In the genomic region with DNA sequence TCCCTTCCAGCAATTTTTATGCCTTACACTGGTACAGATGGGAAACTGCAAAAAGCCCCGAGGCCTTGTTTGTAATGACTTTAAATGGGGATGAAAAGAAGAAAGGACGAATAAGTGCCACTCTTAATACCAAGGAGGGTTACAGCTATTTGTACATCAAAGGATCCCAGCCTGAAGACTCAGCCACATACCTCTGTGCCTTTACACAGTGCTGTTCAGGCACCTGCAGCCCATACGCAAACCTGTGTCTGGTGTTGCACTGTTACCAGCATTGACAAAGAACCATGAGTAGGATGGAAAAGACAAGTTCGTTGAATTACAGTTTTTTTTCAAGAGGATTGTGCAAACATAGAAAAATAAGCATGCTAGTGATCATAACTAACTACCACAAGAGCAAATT, we compare ENCODE assay signal across 22 cellular contexts.
DNase-seq lines count a peak whose midpoint lies in the region; ATAC-seq lines count a peak whose summit lies in the region.
"Had no signal": no experiment of that assay in that cellular context is flagged by ENCODE, and none has a peak within 500 bp of the region (broad histone marks: within the 10 kb centered on the region; RNA-seq: fewer than 3 reads in every experiment).

No MANE protein-coding gene starts in this region.

- H3K27ac Mint-ChIP-seq in activated naive CD4-positive, alpha-beta T cell treated with anti-CD3 and anti-CD28 coated beads for 36 hours = peak overlapping the region; percentile 84
- H3K27ac Mint-ChIP-seq in activated T-helper 2 cell treated with anti-CD3 and anti-CD28 coated beads, Interferon-gamma antibody, Interleukin-2, Interleukin-4, amounts not matched to agents 10 μg/mL and 5 μg/mL and 100 μg/mL, durations not matched to agents 14 hours and 24 hours and 36 hours = peak overlapping the region; percentile 45
- H3K27ac Mint-ChIP-seq in stimulated activated naive CD8-positive, alpha-beta T cell treated with anti-CD3 and anti-CD28 coated beads, Interleukin-15, amount 100 ng/mL, for 72 hours = peak overlapping the region in 1 of 2 donors; percentile 66
- H3K27ac Mint-ChIP-seq in immature natural killer cell = no peak overlapping the region
- H3K27ac Mint-ChIP-seq: nephron progenitor cell had no signal

- no peak for DNase-seq in activated naive CD4-positive, alpha-beta T cell treated with anti-CD3 and anti-CD28 coated beads for 36 hours
- no peak for DNase-seq in activated naive CD4-positive, alpha-beta T cell (lab: John Stamatoyannopoulos, UW)
- no peak for DNase-seq in activated T-helper 2 cell treated with anti-CD3 and anti-CD28 coated beads, Interferon-gamma antibody, Interleukin-2, Interleukin-4, amounts not matched to agents 10 μg/mL and 5 μg/mL and 100 μg/mL, durations not matched to agents 14 hours and 24 hours and 36 hours (ENCODE audit: low spot score)
- DNase-seq in stimulated activated naive CD8-positive, alpha-beta T cell treated with anti-CD3 and anti-CD28 coated beads, Interleukin-15, amount 100 ng/mL, for 72 hours = no peak
- no peak for DNase-seq in immature natural killer cell
- DNase-seq: activated gamma-delta T cell, cortex of kidney, foreskin keratinocyte, HCEC 1CT, heart right ventricle, KG1, mucosa of descending colon, NCI-H1436, NCI-H345, nephron progenitor cell, SW 1271, trophoblast cell had no signal

- H3K4me3 Mint-ChIP-seq in activated naive CD4-positive, alpha-beta T cell treated with anti-CD3 and anti-CD28 coated beads for 36 hours = peak overlapping the region; percentile 51
- peak overlapping the region; percentile 47 for H3K4me3 Mint-ChIP-seq in activated T-helper 2 cell treated with anti-CD3 and anti-CD28 coated beads, Interferon-gamma antibody, Interleukin-2, Interleukin-4, amounts not matched to agents 10 μg/mL and 5 μg/mL and 100 μg/mL, durations not matched to agents 14 hours and 24 hours and 36 hours (ENCODE audit: low read depth)
- peak overlapping the region; percentile 66 to 71 for H3K4me3 Mint-ChIP-seq in stimulated activated naive CD8-positive, alpha-beta T cell treated with anti-CD3 and anti-CD28 coated beads, Interleukin-15, amount 100 ng/mL, for 72 hours
- no peak overlapping the region for H3K4me3 Mint-ChIP-seq in immature natural killer cell
- H3K4me3 Mint-ChIP-seq: nephron progenitor cell had no signal

- no peaks in the 10 kb centered on the region for H3K36me3 ChIP-seq in KOPT-K1 (ENCODE audit: insufficient read depth, low read length)
- H3K36me3 ChIP-seq: ascending aorta; BLaER1 treated with 17β-estradiol and CSF1 and Interleukin-3, amounts not matched to agents 10 nM and 100 nM; esophagus muscularis mucosa; heart right ventricle had no signal

- no peak for ATAC-seq in stimulated activated naive CD8-positive, alpha-beta T cell treated with anti-CD3 and anti-CD28 coated beads, Interleukin-15, amount 100 ng/mL, for 72 hours
- ATAC-seq in HG02642 (IDR thresholded peaks at IDR 0.05; ENCODE audit: poor library complexity, unreplicated experiment) = no peak
- ATAC-seq: foreskin keratinocyte, heart right ventricle, mucosa of descending colon had no signal

- no peaks in the 10 kb centered on the region for H3K36me3 Mint-ChIP-seq in activated naive CD4-positive, alpha-beta T cell treated with anti-CD3 and anti-CD28 coated beads for 36 hours (ENCODE audit: low read depth)
- H3K36me3 Mint-ChIP-seq in activated T-helper 2 cell treated with anti-CD3 and anti-CD28 coated beads, Interferon-gamma antibody, Interleukin-2, Interleukin-4, amounts not matched to agents 10 μg/mL and 5 μg/mL and 100 μg/mL, durations not matched to agents 14 hours and 24 hours and 36 hours (ENCODE audit: low read depth) = no peaks in the 10 kb centered on the region
- H3K36me3 Mint-ChIP-seq in immature natural killer cell = no peaks in the 10 kb centered on the region

- H3K27me3 Mint-ChIP-seq in activated naive CD4-positive, alpha-beta T cell treated with anti-CD3 and anti-CD28 coated beads for 36 hours (ENCODE audit: low read depth) = no peaks in the 10 kb centered on the region
- H3K27me3 Mint-ChIP-seq in activated T-helper 2 cell treated with anti-CD3 and anti-CD28 coated beads, Interferon-gamma antibody, Interleukin-2, Interleukin-4, amounts not matched to agents 10 μg/mL and 5 μg/mL and 100 μg/mL, durations not matched to agents 14 hours and 24 hours and 36 hours (ENCODE audit: low read depth) = no peaks in the 10 kb centered on the region
- no peaks in the 10 kb centered on the region for H3K27me3 Mint-ChIP-seq in stimulated activated naive CD8-positive, alpha-beta T cell treated with anti-CD3 and anti-CD28 coated beads, Interleukin-15, amount 100 ng/mL, for 72 hours
- H3K27me3 Mint-ChIP-seq in immature natural killer cell (ENCODE audit: low read depth in 3 of 3) = peaks cover 0 to 8% (median 3%) of the 10 kb centered on the region in 3 donors

- peak overlapping the region; percentile 84 for H3K27ac ChIP-seq in KOPT-K1 (ENCODE audit: low read depth, low read length, poor library complexity, severe bottlenecking)
- H3K27ac ChIP-seq: ascending aorta; BLaER1 treated with 17β-estradiol and CSF1 and Interleukin-3, amounts not matched to agents 10 nM and 100 nM; esophagus muscularis mucosa; foreskin keratinocyte; heart right ventricle had no signal

- CTCF ChIA-PET in activated naive CD4-positive, alpha-beta T cell treated with anti-CD3 and anti-CD28 coated beads for 36 hours (lab: Charles Lee) = interaction anchor here (1.1 to 1.8 kb wide), 2 partner anchors 23 to 109 kb away, joined by 4 to 8 read pairs; no protein-coding TSS in a partner anchor

- intact Hi-C loops in activated naive CD4-positive, alpha-beta T cell treated with anti-CD3 and anti-CD28 coated beads for 36 hours (cut with micrococcal nuclease) = loop anchor here (5.0 kb wide), 1 partner anchor 33 kb away; no protein-coding TSS in a partner anchor
- intact Hi-C loops in activated T-helper 2 cell treated with anti-CD3 and anti-CD28 coated beads, Interferon-gamma antibody, Interleukin-2, Interleukin-4, amounts not matched to agents 10 μg/mL and 5 μg/mL and 100 μg/mL, durations not matched to agents 14 hours and 24 hours and 36 hours (cut with micrococcal nuclease) = no loop called here

- H3K4me1 Mint-ChIP-seq in activated naive CD4-positive, alpha-beta T cell treated with anti-CD3 and anti-CD28 coated beads for 36 hours (ENCODE audit: low read depth) = peaks cover 26% of the 10 kb centered on the region
- H3K4me1 Mint-ChIP-seq in activated T-helper 2 cell treated with anti-CD3 and anti-CD28 coated beads, Interferon-gamma antibody, Interleukin-2, Interleukin-4, amounts not matched to agents 10 μg/mL and 5 μg/mL and 100 μg/mL, durations not matched to agents 14 hours and 24 hours and 36 hours (ENCODE audit: low read depth) = peaks cover 23% of the 10 kb centered on the region
- peaks cover 22% of the 10 kb centered on the region for H3K4me1 Mint-ChIP-seq in stimulated activated naive CD8-positive, alpha-beta T cell treated with anti-CD3 and anti-CD28 coated beads, Interleukin-15, amount 100 ng/mL, for 72 hours
- no peaks in the 10 kb centered on the region for H3K4me1 Mint-ChIP-seq in immature natural killer cell
- H3K4me1 Mint-ChIP-seq: nephron progenitor cell had no signal

- H3K9me3 ChIP-seq in KOPT-K1 (ENCODE audit: insufficient read depth, low read length, poor library complexity, severe bottlenecking) = no peaks in the 10 kb centered on the region
- H3K9me3 ChIP-seq: ascending aorta; BLaER1 treated with 17β-estradiol and CSF1 and Interleukin-3, amounts not matched to agents 10 nM and 100 nM; esophagus muscularis mucosa; heart right ventricle; mucosa of descending colon had no signal

- H3K9me3 Mint-ChIP-seq in activated naive CD4-positive, alpha-beta T cell treated with anti-CD3 and anti-CD28 coated beads for 36 hours = no peaks in the 10 kb centered on the region
- H3K9me3 Mint-ChIP-seq in activated T-helper 2 cell treated with anti-CD3 and anti-CD28 coated beads, Interferon-gamma antibody, Interleukin-2, Interleukin-4, amounts not matched to agents 10 μg/mL and 5 μg/mL and 100 μg/mL, durations not matched to agents 14 hours and 24 hours and 36 hours = no peaks in the 10 kb centered on the region
- no peaks in the 10 kb centered on the region for H3K9me3 Mint-ChIP-seq in stimulated activated naive CD8-positive, alpha-beta T cell treated with anti-CD3 and anti-CD28 coated beads, Interleukin-15, amount 100 ng/mL, for 72 hours
- no peaks in the 10 kb centered on the region for H3K9me3 Mint-ChIP-seq in immature natural killer cell
- H3K9me3 Mint-ChIP-seq: nephron progenitor cell had no signal

Comparison
In these comparisons a context has a peak if more than half of its experiments do, and no peak if none do; other contexts are left out.
1. H3K27ac Mint-ChIP-seq: peak in activated naive CD4-positive, alpha-beta T cell treated with anti-CD3 and anti-CD28 coated beads for 36 hours (single experiment) and activated T-helper 2 cell treated with anti-CD3 and anti-CD28 coated beads, Interferon-gamma antibody, Interleukin-2, Interleukin-4, amounts not matched to agents 10 μg/mL and 5 μg/mL and 100 μg/mL, durations not matched to agents 14 hours and 24 hours and 36 hours (single experiment); none in immature natural killer cell (0 of 6).
2. H3K4me3 Mint-ChIP-seq: peak in activated naive CD4-positive, alpha-beta T cell treated with anti-CD3 and anti-CD28 coated beads for 36 hours (single experiment), activated T-helper 2 cell treated with anti-CD3 and anti-CD28 coated beads, Interferon-gamma antibody, Interleukin-2, Interleukin-4, amounts not matched to agents 10 μg/mL and 5 μg/mL and 100 μg/mL, durations not matched to agents 14 hours and 24 hours and 36 hours (single experiment) and stimulated activated naive CD8-positive, alpha-beta T cell treated with anti-CD3 and anti-CD28 coated beads, Interleukin-15, amount 100 ng/mL, for 72 hours (2 of 2); none in immature natural killer cell (0 of 5).